Comparison of ENCODE assay signal across 1 cellular context in genomic region chr19:46471778-46472543, GRCh38.
TF ChIP-seq lines count a peak whose summit lies in the region.

No MANE protein-coding gene starts in this region.

TF ChIP-seq in K562, 482 proteins besides CTCF, POLR2A, EP300 and RAD21 (continues in another document):
- TF ChIP-seq WHSC1 (IDR thresholded peaks at IDR 0.05; ENCODE audit: low read length) (no peak), E2F8 (IDR thresholded peaks at IDR 0.05; ENCODE audit: low read depth, partially characterized antibody) (peak; percentile 1), SIN3A (IDR thresholded peaks at IDR 0.05; ENCODE audit: borderline replicate concordance in 2 of 2, control insufficient read depth in 1 of 2, low read depth in 2 of 2, low read length in 2 of 2) (no peak), EWSR1 (IDR thresholded peaks at IDR 0.05; ENCODE audit: borderline replicate concordance, low read depth, partially characterized antibody) (no peak), ZNF778 (CRISPR knock-in tag; IDR thresholded peaks at IDR 0.05) (no peak), USF2 (CRISPR knock-in tag; IDR thresholded peaks at IDR 0.05) (peak; percentile 45; the same call in 1 of the 2 replicates), NBN (IDR thresholded peaks at IDR 0.05; ENCODE audit: low read depth) (no peak), STAT5A (IDR thresholded peaks at IDR 0.05; ENCODE audit: borderline replicate concordance, low read length) (no peak), SPI1 (IDR thresholded peaks at IDR 0.05; ENCODE audit: borderline replicate concordance, low read depth, low read length) (no peak), ELK3 (CRISPR knock-in tag; IDR thresholded peaks at IDR 0.05) (no peak), MAZ (CRISPR knock-in tag; conservative IDR thresholded peaks at IDR 0.05 in 1 of 2, IDR thresholded peaks at IDR 0.05 in 1 of 2) (no peak), PRDM10 (IDR thresholded peaks at IDR 0.05; ENCODE audit: partially characterized antibody) (peak; percentile 92), YY1 (IDR thresholded peaks at IDR 0.05; ENCODE audit: borderline replicate concordance in 1 of 3, control insufficient read depth in 1 of 3, extremely low read depth in 1 of 3, insufficient read depth in 3 of 3, insufficient read length in 1 of 3, insufficient replicate concordance in 2 of 3, low read depth in 1 of 3, low read length in 2 of 3) (peak in 1 of 3 experiments; percentile 27), SLC30A9 (CRISPR knock-in tag; IDR thresholded peaks at IDR 0.05) (no peak), BHLHE40 (IDR thresholded peaks at IDR 0.05; ENCODE audit: low read length) (no peak), ELF4 (CRISPR knock-in tag; IDR thresholded peaks at IDR 0.05) (no peak), NR1H2 (CRISPR knock-in tag; IDR thresholded peaks at IDR 0.05) (no peak), PHF20 (IDR thresholded peaks at IDR 0.05; ENCODE audit: partially characterized antibody) (no peak), PYGO2 (tag; IDR thresholded peaks at IDR 0.05) (no peak), FOXK2 (conservative IDR thresholded peaks at IDR 0.05 in 1 of 2, IDR thresholded peaks at IDR 0.05 in 1 of 2; ENCODE audit: low read depth in 2 of 2) (peak in 1 of 2 experiments; percentile 46; a peak in 1 of 4 replicates), ZFX (CRISPR knock-in tag; IDR thresholded peaks at IDR 0.05) (peak; percentile 56), ZBTB40 (IDR thresholded peaks at IDR 0.05) (no peak), ZBTB40 (CRISPR knock-in tag; IDR thresholded peaks at IDR 0.05) (no peak), FOXP4 (CRISPR knock-in tag; IDR thresholded peaks at IDR 0.05; ENCODE audit: borderline replicate concordance) (no peak), DIDO1 (tag; IDR thresholded peaks at IDR 0.05; ENCODE audit: low read depth) (no peak), ZNF76 (CRISPR knock-in tag; IDR thresholded peaks at IDR 0.05; ENCODE audit: borderline replicate concordance) (no peak), XRCC5 (IDR thresholded peaks at IDR 0.05; ENCODE audit: low read depth, low read length) (no peak), ZBTB43 (CRISPR knock-in tag; IDR thresholded peaks at IDR 0.05) (0 out of 2 replicates have a peak, but pooled peaks have one; percentile 44), NCOA4 (IDR thresholded peaks at IDR 0.05; ENCODE audit: partially characterized antibody) (no peak), ZNF511 (CRISPR knock-in tag; IDR thresholded peaks at IDR 0.05) (no peak), SP1 (CRISPR knock-in tag; IDR thresholded peaks at IDR 0.05) (no peak), ZNF780A (CRISPR knock-in tag; IDR thresholded peaks at IDR 0.05) (no peak), RBM17 (IDR thresholded peaks at IDR 0.05; ENCODE audit: borderline replicate concordance, low read depth, low read length) (no peak), MBD2 (IDR thresholded peaks at IDR 0.05; ENCODE audit: borderline replicate concordance, low read depth) (no peak), USF1 (CRISPR knock-in tag; IDR thresholded peaks at IDR 0.05) (peak; percentile 53), FUS (optimal IDR thresholded peaks at IDR 0.05; ENCODE audit: low read depth, low read length) (no peak), SMAD3 (CRISPR knock-in tag; conservative IDR thresholded peaks at IDR 0.05) (no peak), MCM2 (IDR thresholded peaks at IDR 0.05; ENCODE audit: low read depth) (no peak)
